Comparison of ENCODE assay signal across 9 cellular contexts in genomic region chr15:99252326-99252725, GRCh38. TPM values are rescaled to one million over a fixed set of nuclear protein-coding genes. Genes with fewer than 3 reads are reported as not detected.
DNase-seq lines count a peak whose midpoint lies in the region; ATAC-seq, FAIRE-seq and TF ChIP-seq lines count a peak whose summit lies in the region.
"Had no signal": no experiment of that assay in that cellular context is flagged by ENCODE, and none has a peak within 500 bp of the region (broad histone marks: within the 10 kb centered on the region; RNA-seq: fewer than 3 reads in every experiment).

No MANE protein-coding gene starts in this region.

- no peaks in the 10 kb centered on the region for H4K20me1 ChIP-seq in astrocyte (ENCODE audit: insufficient read depth, low read length)

- H3K36me3 Mint-ChIP-seq in stimulated activated naive CD8-positive, alpha-beta T cell treated with anti-CD3 and anti-CD28 coated beads, Interleukin-15, Interleukin-2, amounts not matched to agents 100 ng/mL and 50 ng/mL, for 24 hours (ENCODE audit: low read depth), result peaks cover 14% of the 10 kb centered on the region
- H3K36me3 Mint-ChIP-seq in astrocyte (ENCODE audit: low read depth, unreplicated experiment), result peaks cover 3% of the 10 kb centered on the region

- no peak for DNase-seq in stimulated activated naive CD8-positive, alpha-beta T cell treated with anti-CD3 and anti-CD28 coated beads, Interleukin-15, amount 100 ng/mL, for 72 hours
- DNase-seq in astrocyte (ENCODE audit: low read depth) (no peak), spleen (no peak), NCI-H446 treated with DMSO at 0.1 percent for 48 hours (lab: John Stamatoyannopoulos, UW) (no peak), NCI-H82 treated with DMSO at 0.1 percent for 48 hours (lab: John Stamatoyannopoulos, UW; ENCODE audit: unreplicated experiment) (no peak)

- H3K4me3 ChIP-seq in astrocyte (ENCODE audit: insufficient read depth, low read depth, low read length), result peak overlapping the region; percentile 85
- H3K4me3 ChIP-seq in mesodermal cell (ENCODE audit: extremely low read depth, insufficient read depth, low read length, poor library complexity, severe bottlenecking), result peak overlapping the region; percentile 77
- H3K4me3 ChIP-seq in spleen, result peak overlapping the region in 3 of 8 donors; percentile 69 to 80 (median 70)

- intact Hi-C loops in spleen (cut with DNase I; ENCODE audit: low total_unique reads), result no loop called here

- no peaks in the 10 kb centered on the region for H3K9me3 Mint-ChIP-seq in stimulated activated naive CD8-positive, alpha-beta T cell treated with anti-CD3 and anti-CD28 coated beads, Interleukin-15, Interleukin-2, amounts not matched to agents 100 ng/mL and 50 ng/mL, for 24 hours
- no peaks in the 10 kb centered on the region for H3K9me3 Mint-ChIP-seq in stimulated activated naive CD8-positive, alpha-beta T cell treated with anti-CD3 and anti-CD28 coated beads, Interleukin-15, amount 100 ng/mL, for 72 hours
- no peaks in the 10 kb centered on the region for H3K9me3 Mint-ChIP-seq in astrocyte (ENCODE audit: unreplicated experiment)

- WGBS in mesodermal cell (ENCODE audit: insufficient coverage in 2 of 2), 2 experiments, result 83 to 85% methylated on average over 5 of the region's 7 CpGs
- 66 to 80% (median 75%) methylated on average over 7 of the region's 7 CpGs for WGBS in spleen, 5 donors

- H3K9ac ChIP-seq in astrocyte (ENCODE audit: low read length), result peak overlapping the region; percentile 90

- H3K4me3 Mint-ChIP-seq in stimulated activated naive CD8-positive, alpha-beta T cell treated with anti-CD3 and anti-CD28 coated beads, Interleukin-15, Interleukin-2, amounts not matched to agents 100 ng/mL and 50 ng/mL, for 24 hours, result no peak overlapping the region
- H3K4me3 Mint-ChIP-seq in stimulated activated naive CD8-positive, alpha-beta T cell treated with anti-CD3 and anti-CD28 coated beads, Interleukin-15, amount 100 ng/mL, for 72 hours, result peak overlapping the region in 1 of 2 donors; percentile 91
- H3K4me3 Mint-ChIP-seq in astrocyte (ENCODE audit: unreplicated experiment), result no peak overlapping the region

- no peaks in the 10 kb centered on the region for H3K9me3 ChIP-seq in astrocyte (ENCODE audit: insufficient read depth, low read depth, low read length)
- no peaks in the 10 kb centered on the region for H3K9me3 ChIP-seq in mesodermal cell (ENCODE audit: control insufficient read depth, low read length)
- no peaks in the 10 kb centered on the region for H3K9me3 ChIP-seq in spleen
- H3K9me3 ChIP-seq: SJSA1 had no signal

- H3K79me2 ChIP-seq in astrocyte (ENCODE audit: insufficient read depth, low read length), result peaks cover 20% of the 10 kb centered on the region

- H2AFZ ChIP-seq in astrocyte (ENCODE audit: low read depth, low read length), result no peak overlapping the region

- no peak for TF ChIP-seq POLR2A in spleen (IDR thresholded peaks at IDR 0.05)

- TF ChIP-seq CTCF in astrocyte (IDR thresholded peaks at IDR 0.05; ENCODE audit: insufficient read depth, low read depth, low read length) (no peak), spleen (IDR thresholded peaks at IDR 0.05 in 8 of 11, conservative IDR thresholded peaks at IDR 0.05 in 3 of 11) (no peak)

- H3K36me3 ChIP-seq in astrocyte (ENCODE audit: insufficient read depth, low read length) (no peaks in the 10 kb centered on the region), mesodermal cell (ENCODE audit: control insufficient read depth, insufficient read depth, low read length) (peaks cover 6% of the 10 kb centered on the region), spleen (peaks cover 0 to 17% (median 6%) of the 10 kb centered on the region in 6 donors)

- H3K4me2 ChIP-seq in astrocyte (ENCODE audit: low read length), result peak overlapping the region; percentile 89

- H3K27ac ChIP-seq in astrocyte (ENCODE audit: low read depth, low read length) (no peak overlapping the region), mesodermal cell (ENCODE audit: low read depth, low read length, severe bottlenecking) (no peak overlapping the region), spleen (no peak overlapping the region)

- no peak for FAIRE-seq in astrocyte (lab: Jason Lieb, UNC)

- peak overlapping the region; percentile 41 for H3K27ac Mint-ChIP-seq in stimulated activated naive CD8-positive, alpha-beta T cell treated with anti-CD3 and anti-CD28 coated beads, Interleukin-15, Interleukin-2, amounts not matched to agents 100 ng/mL and 50 ng/mL, for 24 hours
- H3K27ac Mint-ChIP-seq in stimulated activated naive CD8-positive, alpha-beta T cell treated with anti-CD3 and anti-CD28 coated beads, Interleukin-15, amount 100 ng/mL, for 72 hours, result no peak overlapping the region
- H3K27ac Mint-ChIP-seq in astrocyte (ENCODE audit: unreplicated experiment), result no peak overlapping the region

- H3K4me1 ChIP-seq in astrocyte (ENCODE audit: insufficient read depth, low read length) (peaks cover 28% of the 10 kb centered on the region), mesodermal cell (ENCODE audit: control insufficient read depth, insufficient read depth, low read length, poor library complexity, severe bottlenecking) (peaks cover 16% of the 10 kb centered on the region), spleen (peaks cover 9 to 60% (median 44%) of the 10 kb centered on the region in 6 donors)

- no peaks in the 10 kb centered on the region for H3K27me3 ChIP-seq in astrocyte (ENCODE audit: insufficient read depth, low read length)
- no peaks in the 10 kb centered on the region for H3K27me3 ChIP-seq in spleen (replicated peaks in 1 of 7)
- H3K27me3 ChIP-seq: SJSA1 had no signal

- no peaks in the 10 kb centered on the region for H3K27me3 Mint-ChIP-seq in stimulated activated naive CD8-positive, alpha-beta T cell treated with anti-CD3 and anti-CD28 coated beads, Interleukin-15, Interleukin-2, amounts not matched to agents 100 ng/mL and 50 ng/mL, for 24 hours
- H3K27me3 Mint-ChIP-seq in stimulated activated naive CD8-positive, alpha-beta T cell treated with anti-CD3 and anti-CD28 coated beads, Interleukin-15, amount 100 ng/mL, for 72 hours, result no peaks in the 10 kb centered on the region
- no peaks in the 10 kb centered on the region for H3K27me3 Mint-ChIP-seq in astrocyte (ENCODE audit: low read depth, unreplicated experiment)

- H3K4me1 Mint-ChIP-seq in stimulated activated naive CD8-positive, alpha-beta T cell treated with anti-CD3 and anti-CD28 coated beads, Interleukin-15, Interleukin-2, amounts not matched to agents 100 ng/mL and 50 ng/mL, for 24 hours (ENCODE audit: low read depth), result peaks cover 25% of the 10 kb centered on the region
- H3K4me1 Mint-ChIP-seq in stimulated activated naive CD8-positive, alpha-beta T cell treated with anti-CD3 and anti-CD28 coated beads, Interleukin-15, amount 100 ng/mL, for 72 hours, result peaks cover 25% of the 10 kb centered on the region
- H3K4me1 Mint-ChIP-seq in astrocyte (ENCODE audit: low read depth, unreplicated experiment), result peaks cover 24% of the 10 kb centered on the region

- no peak for ATAC-seq in stimulated activated naive CD8-positive, alpha-beta T cell treated with anti-CD3 and anti-CD28 coated beads, Interleukin-15, amount 100 ng/mL, for 72 hours
- no peak for ATAC-seq in GM21737 (IDR thresholded peaks at IDR 0.05; ENCODE audit: unreplicated experiment)

RNA-seq across cellular contexts. Expression of gene LRRC28, which starts 1.0 kb away (rescaled TPM):
- 28.1 and 30.7 TPM in 2 replicates for total RNA-seq in astrocyte
- polyA plus RNA-seq in mesodermal cell (2013, experiment 1 of 2), result 33.5 TPM
- polyA plus RNA-seq in mesodermal cell (2013, experiment 2 of 2), result 29.2 TPM
- total RNA-seq in spleen, result 10 to 100 TPM; 20.9 to 63.3 (median 26.0) TPM
- 1 to 10 TPM; 6.0 to 7.6 (median 7.1) TPM for polyA plus RNA-seq in spleen

RNA-seq across cellular contexts. Expression of gene TTC23, which starts 2.9 kb away (rescaled TPM):
- total RNA-seq in astrocyte (20.2 and 22.1 TPM in 2 replicates), spleen (10 to 100 TPM in 6 of 7 donors, 1 to 10 TPM in 1; 9.5 to 17.0 (median 14.2) TPM)
- polyA plus RNA-seq in mesodermal cell (2013, experiment 1 of 2), result 24.0 TPM
- 28.2 TPM for polyA plus RNA-seq in mesodermal cell (2013, experiment 2 of 2)
- 1 to 10 TPM; 3.6 to 5.6 (median 3.7) TPM for polyA plus RNA-seq in spleen
